ENCODE assay signal across 18 cellular contexts in the genomic region with DNA sequence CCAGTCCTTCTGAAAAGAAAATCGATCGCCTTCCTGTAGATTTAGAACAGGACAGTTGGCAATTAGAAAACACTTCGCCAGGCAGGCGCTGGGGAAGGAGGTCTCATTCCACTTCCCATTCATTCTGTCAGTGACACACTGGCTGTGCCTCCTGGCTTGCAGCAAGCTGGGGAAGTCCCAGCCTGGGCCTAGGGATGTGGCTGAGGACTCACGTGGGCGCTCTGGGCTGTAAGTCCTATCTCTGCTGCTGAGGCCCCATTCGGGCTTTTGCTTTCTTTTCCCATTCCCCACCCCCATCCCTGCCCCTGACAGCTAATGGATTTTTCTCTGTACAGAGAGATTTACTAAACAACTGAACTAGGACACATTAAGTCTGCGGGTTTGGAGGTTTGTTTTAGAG.
A peak's percentile ranks its signal among the peaks of the same experiment; 100 is the strongest.
DNase-seq lines count a peak whose midpoint lies in the region; ATAC-seq and TF ChIP-seq lines count a peak whose summit lies in the region.
"Had no signal": no experiment of that assay in that cellular context is flagged by ENCODE, and none has a peak within 500 bp of the region (broad histone marks: within the 10 kb centered on the region; RNA-seq: fewer than 3 reads in every experiment).

No MANE protein-coding gene starts in this region.

- no peak overlapping the region for H3K4me3 ChIP-seq in hepatocyte
- H3K4me3 ChIP-seq in ovary: no peak overlapping the region
- H3K4me3 ChIP-seq: gastroesophageal sphincter had no signal

- CTCF ChIA-PET in activated CD8-positive, alpha-beta T cell treated with anti-CD3 and anti-CD28 coated beads for 36 hours (lab: Charles Lee): interaction anchor here (0.9 to 1.7 kb wide), 2 partner anchors 16 to 134 kb away, joined by 3 to 4 read pairs; no protein-coding TSS in a partner anchor

- peak; percentile 51 for DNase-seq in T-helper 2 cell treated with Interferon-gamma antibody and Interleukin-4, amounts not matched to agents 5 μg/mL and 100 μg/mL, for 36 hours (ENCODE audit: low spot score)
- no peak for DNase-seq in T-helper 2 cell
- peak; percentile 46 for DNase-seq in activated CD8-positive, alpha-beta T cell treated with anti-CD3 and anti-CD28 coated beads for 36 hours
- DNase-seq in hepatocyte (ENCODE audit: low spot score): peak; percentile 40
- DNase-seq in stimulated activated CD8-positive, alpha-beta memory T cell treated with anti-CD3 and anti-CD28 coated beads, Interleukin-4, amount 100 ng/mL, for 48 hours: peak; percentile 31
- no peak for DNase-seq in activated gamma-delta T cell (lab: John Stamatoyannopoulos, UW)
- no peak for DNase-seq in ovary
- DNase-seq in activated CD8-positive, alpha-beta memory T cell treated with anti-CD3 and anti-CD28 coated beads for 24 hours: no peak
- DNase-seq: 8988T; CD8-positive, alpha-beta memory T cell; natural killer cell; NCI-H1694 treated with DMSO at 0.1 percent for 48 hours; NCI-H82; SIG-M5 had no signal

- no peaks in the 10 kb centered on the region for H3K9me2 ChIP-seq in hepatocyte (replicated peaks; ENCODE audit: insufficient read depth)

- H3K27ac ChIP-seq in hepatocyte: no peak overlapping the region
- H3K27ac ChIP-seq in ovary: no peak overlapping the region
- H3K27ac ChIP-seq: gastroesophageal sphincter had no signal

- H3K36me3 Mint-ChIP-seq in T-helper 2 cell treated with Interferon-gamma antibody and Interleukin-4, amounts not matched to agents 5 μg/mL and 100 μg/mL, for 36 hours (ENCODE audit: low read depth): no peaks in the 10 kb centered on the region
- H3K36me3 Mint-ChIP-seq in activated CD8-positive, alpha-beta T cell treated with anti-CD3 and anti-CD28 coated beads for 36 hours (ENCODE audit: low read depth): no peaks in the 10 kb centered on the region
- H3K36me3 Mint-ChIP-seq: activated naive CD8-positive, alpha-beta T cell; CD8-positive, alpha-beta memory T cell; natural killer cell had no signal

- peaks cover 13% of the 10 kb centered on the region for H3K4me1 Mint-ChIP-seq in T-helper 2 cell treated with Interferon-gamma antibody and Interleukin-4, amounts not matched to agents 5 μg/mL and 100 μg/mL, for 36 hours (ENCODE audit: low read depth)
- peaks cover 21% of the 10 kb centered on the region for H3K4me1 Mint-ChIP-seq in activated CD8-positive, alpha-beta T cell treated with anti-CD3 and anti-CD28 coated beads for 36 hours (ENCODE audit: low read depth)
- H3K4me1 Mint-ChIP-seq: CD8-positive, alpha-beta memory T cell; central memory CD8-positive, alpha-beta T cell; natural killer cell had no signal

- H3K27me3 ChIP-seq in hepatocyte (peaks cover 29% of the 10 kb centered on the region), ovary (no peaks in the 10 kb centered on the region)

- TF ChIP-seq CTCF in activated CD8-positive, alpha-beta T cell treated with anti-CD3 and anti-CD28 coated beads for 36 hours (IDR thresholded peaks at IDR 0.05): no peak
- TF ChIP-seq CTCF in hepatocyte (IDR thresholded peaks at IDR 0.05; ENCODE audit: poor library complexity) (no peak), ovary (IDR thresholded peaks at IDR 0.05) (no peak)

- H2AFZ ChIP-seq in hepatocyte: no peak overlapping the region

- H3K27me3 Mint-ChIP-seq in T-helper 2 cell treated with Interferon-gamma antibody and Interleukin-4, amounts not matched to agents 5 μg/mL and 100 μg/mL, for 36 hours (ENCODE audit: low read depth): peaks cover 32% of the 10 kb centered on the region
- H3K27me3 Mint-ChIP-seq in activated CD8-positive, alpha-beta T cell treated with anti-CD3 and anti-CD28 coated beads for 36 hours: peaks cover 35% of the 10 kb centered on the region

- POLR2A ChIA-PET in activated CD8-positive, alpha-beta T cell treated with anti-CD3 and anti-CD28 coated beads for 36 hours (lab: Charles Lee): interaction anchor here (1.4 kb wide), 1 partner anchor 9 kb away, joined by 3 read pairs; no protein-coding TSS in a partner anchor

- no peak for TF ChIP-seq EP300 in ovary (IDR thresholded peaks at IDR 0.05)

- no peaks in the 10 kb centered on the region for H3K36me3 ChIP-seq in hepatocyte (replicated peaks; ENCODE audit: insufficient read depth, low read depth)
- no peaks in the 10 kb centered on the region for H3K36me3 ChIP-seq in ovary
- H3K36me3 ChIP-seq: gastroesophageal sphincter had no signal

- no peaks in the 10 kb centered on the region for H3K9me3 Mint-ChIP-seq in T-helper 2 cell treated with Interferon-gamma antibody and Interleukin-4, amounts not matched to agents 5 μg/mL and 100 μg/mL, for 36 hours
- H3K9me3 Mint-ChIP-seq in activated CD8-positive, alpha-beta T cell treated with anti-CD3 and anti-CD28 coated beads for 36 hours: no peaks in the 10 kb centered on the region
- H3K9me3 Mint-ChIP-seq: central memory CD8-positive, alpha-beta T cell; natural killer cell; stimulated activated naive CD8-positive, alpha-beta T cell treated with anti-CD3 and anti-CD28 coated beads, Interleukin-15, Interleukin-2, amounts not matched to agents 100 ng/mL and 50 ng/mL, for 24 hours had no signal

- H3K9me3 ChIP-seq in hepatocyte (ENCODE audit: low read depth) (no peaks in the 10 kb centered on the region), ovary (no peaks in the 10 kb centered on the region)
- H3K9me3 ChIP-seq: gastroesophageal sphincter had no signal

- H3K79me2 ChIP-seq in hepatocyte: no peaks in the 10 kb centered on the region

- no peak overlapping the region for H3K27ac Mint-ChIP-seq in T-helper 2 cell treated with Interferon-gamma antibody and Interleukin-4, amounts not matched to agents 5 μg/mL and 100 μg/mL, for 36 hours
- H3K27ac Mint-ChIP-seq in activated CD8-positive, alpha-beta T cell treated with anti-CD3 and anti-CD28 coated beads for 36 hours: no peak overlapping the region
- H3K27ac Mint-ChIP-seq: activated naive CD8-positive, alpha-beta T cell; CD8-positive, alpha-beta memory T cell; natural killer cell had no signal

- WGBS in hepatocyte (ENCODE audit: low lambda C conversion rate, missing lambda C conversion rate): 67% methylated on average over 8 of the region's 8 CpGs
- WGBS in ovary, 3 donors: 59 to 67% (median 60%) methylated on average over 8 of the region's 8 CpGs

- H3K4me1 ChIP-seq in hepatocyte (ENCODE audit: insufficient read depth): no peaks in the 10 kb centered on the region
- H3K4me1 ChIP-seq in ovary (ENCODE audit: insufficient read depth): peaks cover 4% of the 10 kb centered on the region
- H3K4me1 ChIP-seq: gastroesophageal sphincter had no signal

- TF ChIP-seq POLR2A in ovary (IDR thresholded peaks at IDR 0.05): no peak

- H3K4me2 ChIP-seq in hepatocyte: no peak overlapping the region

- H3K4me3 Mint-ChIP-seq in T-helper 2 cell treated with Interferon-gamma antibody and Interleukin-4, amounts not matched to agents 5 μg/mL and 100 μg/mL, for 36 hours: no peak overlapping the region
- H3K4me3 Mint-ChIP-seq in activated CD8-positive, alpha-beta T cell treated with anti-CD3 and anti-CD28 coated beads for 36 hours: no peak overlapping the region
- H3K4me3 Mint-ChIP-seq: activated naive CD8-positive, alpha-beta T cell; CD8-positive, alpha-beta memory T cell; central memory CD8-positive, alpha-beta T cell; natural killer cell; stimulated activated naive CD8-positive, alpha-beta T cell treated with anti-CD3 and anti-CD28 coated beads, Interleukin-15, Interleukin-2, amounts not matched to agents 100 ng/mL and 50 ng/mL, for 24 hours had no signal

- ATAC-seq in activated CD8-positive, alpha-beta T cell treated with anti-CD3 and anti-CD28 coated beads for 36 hours: peak; percentile 77
- ATAC-seq: gastroesophageal sphincter, natural killer cell had no signal

- no peaks in the 10 kb centered on the region for H4K20me1 ChIP-seq in hepatocyte (ENCODE audit: insufficient read depth, poor library complexity, severe bottlenecking)

- intact Hi-C loops in activated CD8-positive, alpha-beta T cell treated with anti-CD3 and anti-CD28 coated beads for 36 hours (cut with micrococcal nuclease): no loop called here
- intact Hi-C loops in ovary (cut with DNase I): no loop called here

Comparison
In these comparisons a context has a peak if more than half of its experiments do, and no peak if none do; other contexts are left out.
1. DNase-seq: peak in T-helper 2 cell treated with Interferon-gamma antibody and Interleukin-4, amounts not matched to agents 5 μg/mL and 100 μg/mL, for 36 hours (single experiment), activated CD8-positive, alpha-beta T cell treated with anti-CD3 and anti-CD28 coated beads for 36 hours (single experiment), hepatocyte (single experiment) and stimulated activated CD8-positive, alpha-beta memory T cell treated with anti-CD3 and anti-CD28 coated beads, Interleukin-4, amount 100 ng/mL, for 48 hours (single experiment); none in T-helper 2 cell (0 of 5), activated gamma-delta T cell (single experiment), ovary (0 of 5) and activated CD8-positive, alpha-beta memory T cell treated with anti-CD3 and anti-CD28 coated beads for 24 hours (single experiment).